In the genomic region with DNA sequence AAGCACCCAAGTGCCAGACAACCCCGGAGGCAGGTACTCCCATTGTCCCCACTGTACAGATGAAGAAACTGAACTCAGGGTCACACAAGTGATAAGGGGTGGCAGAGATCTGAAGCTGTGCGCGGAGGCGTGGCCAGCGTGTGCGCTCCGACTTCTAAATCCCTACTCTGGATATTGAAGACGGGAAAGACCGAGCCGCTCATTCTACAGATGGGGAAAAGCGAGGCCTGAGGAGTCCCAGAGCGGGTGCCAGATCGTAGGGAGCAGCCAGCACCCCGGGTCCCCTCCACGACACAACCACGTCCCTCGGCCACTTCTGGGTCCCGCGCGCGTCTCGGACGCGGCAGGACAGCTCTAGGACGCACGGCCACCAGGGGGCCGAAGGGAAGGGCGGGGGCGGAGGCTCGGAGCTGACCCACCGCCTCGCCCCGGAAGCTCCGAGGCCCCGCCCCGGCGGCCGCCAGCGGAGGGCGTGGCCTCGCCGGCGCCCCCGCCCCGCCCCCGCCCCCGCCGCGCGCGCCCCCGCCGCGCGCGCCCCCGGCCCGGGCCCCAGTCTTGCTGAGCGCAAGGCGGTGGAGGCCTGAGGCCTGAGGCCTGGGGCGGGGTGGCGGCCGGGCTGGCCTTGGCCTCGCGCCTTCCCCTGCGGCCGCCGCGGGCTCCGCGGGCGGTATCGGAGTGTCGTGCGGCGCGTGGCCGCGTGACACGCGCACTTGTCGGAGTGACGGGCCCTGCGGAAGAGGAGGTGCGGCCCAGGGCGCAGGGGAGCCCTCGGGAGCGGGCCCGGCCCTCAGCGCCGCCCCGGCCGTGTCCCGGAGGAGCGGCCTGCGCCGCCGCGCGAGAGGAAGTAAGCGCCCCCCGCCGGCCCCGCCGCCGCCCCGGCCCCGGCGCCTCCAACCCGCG, we compare ENCODE assay signal across 8 cellular contexts.
A peak's percentile ranks its signal among the peaks of the same experiment; 100 is the strongest.
DNase-seq lines count a peak whose midpoint lies in the region; FAIRE-seq and TF ChIP-seq lines count a peak whose summit lies in the region.

A gene with protein sequence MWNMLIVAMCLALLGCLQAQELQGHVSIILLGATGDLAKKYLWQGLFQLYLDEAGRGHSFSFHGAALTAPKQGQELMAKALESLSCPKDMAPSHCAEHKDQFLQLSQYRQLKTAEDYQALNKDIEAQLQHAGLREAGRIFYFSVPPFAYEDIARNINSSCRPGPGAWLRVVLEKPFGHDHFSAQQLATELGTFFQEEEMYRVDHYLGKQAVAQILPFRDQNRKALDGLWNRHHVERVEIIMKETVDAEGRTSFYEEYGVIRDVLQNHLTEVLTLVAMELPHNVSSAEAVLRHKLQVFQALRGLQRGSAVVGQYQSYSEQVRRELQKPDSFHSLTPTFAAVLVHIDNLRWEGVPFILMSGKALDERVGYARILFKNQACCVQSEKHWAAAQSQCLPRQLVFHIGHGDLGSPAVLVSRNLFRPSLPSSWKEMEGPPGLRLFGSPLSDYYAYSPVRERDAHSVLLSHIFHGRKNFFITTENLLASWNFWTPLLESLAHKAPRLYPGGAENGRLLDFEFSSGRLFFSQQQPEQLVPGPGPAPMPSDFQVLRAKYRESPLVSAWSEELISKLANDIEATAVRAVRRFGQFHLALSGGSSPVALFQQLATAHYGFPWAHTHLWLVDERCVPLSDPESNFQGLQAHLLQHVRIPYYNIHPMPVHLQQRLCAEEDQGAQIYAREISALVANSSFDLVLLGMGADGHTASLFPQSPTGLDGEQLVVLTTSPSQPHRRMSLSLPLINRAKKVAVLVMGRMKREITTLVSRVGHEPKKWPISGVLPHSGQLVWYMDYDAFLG (plus strand): TSS at position 552 of the 900 bp plus-strand sequence. CDS start 10,161 bp downstream, outside the sequence.

- no peak for FAIRE-seq in HTR-8/SVneo (lab: Jason Lieb, UNC)

- H3K27ac ChIP-seq in neutrophil (peak within 1 kb of the TSS; percentile 97), substantia nigra (ENCODE audit: low read depth, low read length, poor library complexity, severe bottlenecking) (peak within 1 kb of the TSS; percentile 90)

- no peaks in the 10 kb centered on the region for H3K9me3 ChIP-seq in neutrophil

- peaks cover 83 to 90% of the 10 kb centered on the region in 2 experiments for H3K4me1 ChIP-seq in neutrophil (ENCODE audit: control insufficient read depth in 1 of 2, insufficient read depth in 1 of 2, low read depth in 1 of 2, low read length in 1 of 2)

- H3K27me3 ChIP-seq in neutrophil = no peaks in the 10 kb centered on the region

- H3K4me3 ChIP-seq in neutrophil (ENCODE audit: low read depth in 1 of 2, low read length in 1 of 2) = peak within 1 kb of the TSS; percentile 66 to 92

- DNase-seq in DMS53 treated with DMSO at 0.1 percent for 48 hours (lab: John Stamatoyannopoulos, UW; ENCODE audit: unreplicated experiment) = peak; percentile 75
- peak; percentile 99 for DNase-seq in GM20000 (ENCODE audit: low spot score)
- DNase-seq in HTR-8/SVneo (ENCODE audit: insufficient read length, low spot score) = peak; percentile 85
- peak; percentile 52 for DNase-seq in SHP77 treated with DMSO at 0.1 percent for 48 hours (lab: John Stamatoyannopoulos, UW)
- DNase-seq in activated gamma-delta T cell treated with anti-CD3 and anti-CD28 coated beads, Interleukin-2, amount 50 U/mL, for 16 hours (ENCODE audit: low read depth) = peak; percentile 62
- peak; percentile 65 for DNase-seq in foreskin melanocyte
- peak in 45 of 49 donors; percentile 37 to 89 (median 69) for DNase-seq in substantia nigra (lab: John Stamatoyannopoulos, UW)

- H3K36me3 ChIP-seq in neutrophil = no peaks in the 10 kb centered on the region

- TF ChIP-seq CTCF in GM20000 (IDR thresholded peaks at IDR 0.05; ENCODE audit: extremely low read depth, missing control alignments) (peak; percentile 86), neutrophil (IDR thresholded peaks at IDR 0.05) (peak; percentile 90)

Comparison
In these comparisons a context has a peak if more than half of its experiments do, and no peak if none do; other contexts are left out.
1. Peak in every context shown above with its lines: DNase-seq, H3K4me3 ChIP-seq and H3K27ac ChIP-seq.